Comparison of ENCODE assay signal across 12 cellular contexts in genomic region chr14:34078117-34078743, GRCh38.
A peak's percentile ranks its signal among the peaks of the same experiment; 100 is the strongest.
DNase-seq lines count a peak whose midpoint lies in the region; ATAC-seq, FAIRE-seq and TF ChIP-seq lines count a peak whose summit lies in the region.
"Had no signal": no experiment of that assay in that cellular context is flagged by ENCODE, and none has a peak within 500 bp of the region (broad histone marks: within the 10 kb centered on the region; RNA-seq: fewer than 3 reads in every experiment).

No MANE protein-coding gene starts in this region.

- TF ChIP-seq RAD21 in GM12878 (IDR thresholded peaks at IDR 0.05; ENCODE audit: insufficient read depth, low read depth, low read length) = no peak

- no peak overlapping the region for H2BK12ac ChIP-seq in mesenchymal stem cell (ENCODE audit: low read length in 2 of 2)

- no peak overlapping the region for H3K23ac ChIP-seq in mesenchymal stem cell (ENCODE audit: low read length in 2 of 2)

- H2AFZ ChIP-seq in GM12878 (ENCODE audit: control insufficient read depth, low read depth, low read length) (no peak overlapping the region), mesenchymal stem cell (ENCODE audit: low read depth, low read length) (no peak overlapping the region), neural progenitor cell (replicated peaks) (no peak overlapping the region)

- H3K9ac ChIP-seq in GM12878 (ENCODE audit: control insufficient read depth, insufficient read depth, low read length) = no peak overlapping the region
- H3K9ac ChIP-seq in mesenchymal stem cell (ENCODE audit: low read length) = no peak overlapping the region
- H3K9ac ChIP-seq in neural progenitor cell = no peak overlapping the region

- TF ChIP-seq POLR2A in GM12891 (IDR thresholded peaks at IDR 0.05; ENCODE audit: low read depth, low read length) (no peak), GM12878 (IDR thresholded peaks at IDR 0.05; ENCODE audit: low read depth, low read length) (no peak)

- no peak overlapping the region for H3K18ac ChIP-seq in mesenchymal stem cell (ENCODE audit: low read depth in 1 of 2, low read length in 2 of 2)

- H3K27ac Mint-ChIP-seq in neural progenitor cell = no peak overlapping the region
- no peak overlapping the region for H3K27ac Mint-ChIP-seq in activated CD4-positive, alpha-beta T cell treated with anti-CD3 and anti-CD28 coated beads, Interleukin-2, amount 10 ng/mL, durations not matched to agents 7 days and 5 days

- FAIRE-seq in GM12891 (lab: Jason Lieb, UNC) (no peak), GM12878 (lab: Jason Lieb, UNC) (no peak)
- FAIRE-seq: TTC549 had no signal

- H3K36me3 ChIP-seq in GM12878 (ENCODE audit: control insufficient read depth in 2 of 2, insufficient read depth in 2 of 2, low read length in 1 of 2) = no peaks in the 10 kb centered on the region
- H3K36me3 ChIP-seq in mesenchymal stem cell (ENCODE audit: control insufficient read depth in 1 of 2, insufficient read depth in 2 of 2, low read depth in 1 of 2, low read length in 2 of 2) = no peaks in the 10 kb centered on the region
- H3K36me3 ChIP-seq in neural progenitor cell = no peaks in the 10 kb centered on the region
- H3K36me3 ChIP-seq: gastrocnemius medialis had no signal

- H2BK120ac ChIP-seq in mesenchymal stem cell (ENCODE audit: low read depth, low read length) = no peak overlapping the region

- intact Hi-C loops in GM12878 (cut with micrococcal nuclease; ENCODE audit: unreplicated experiment) = no loop called here

- H3K9me3 Mint-ChIP-seq in neural progenitor cell = no peaks in the 10 kb centered on the region
- peaks cover 1% of the 10 kb centered on the region for H3K9me3 Mint-ChIP-seq in activated CD4-positive, alpha-beta T cell treated with anti-CD3 and anti-CD28 coated beads, Interleukin-2, amount 10 ng/mL, durations not matched to agents 7 days and 5 days

- no peak overlapping the region for H3K4me3 ChIP-seq in GM12878
- no peak overlapping the region for H3K4me3 ChIP-seq in mesenchymal stem cell (ENCODE audit: insufficient read depth in 1 of 2, low read depth in 1 of 2, low read length in 2 of 2)
- no peak overlapping the region for H3K4me3 ChIP-seq in neural progenitor cell
- H3K4me3 ChIP-seq: gastrocnemius medialis had no signal

- DNase-seq in GM12891 (ENCODE audit: insufficient read length, low spot score) (no peak), OCI-M1 (lab: John Stamatoyannopoulos, UW) (peak; percentile 87), GM12878 (ENCODE audit: low read depth, low spot score) (no peak), mesenchymal stem cell (no peak), neural progenitor cell (ENCODE audit: low spot score) (no peak), SHP77 (lab: John Stamatoyannopoulos, UW) (no peak), activated T-cell treated with anti-CD3 and anti-CD28 coated beads for 4 hours (no peak)
- no peak for DNase-seq in activated CD4-positive, alpha-beta T cell treated with anti-CD3 and anti-CD28 coated beads, Interleukin-2, amount 10 ng/mL, durations not matched to agents 7 days and 5 days
- DNase-seq: effector CD4-positive, alpha-beta T cell; gastrocnemius medialis; naive thymus-derived CD8-positive, alpha-beta T cell had no signal

- no peak overlapping the region for H3K27ac ChIP-seq in GM12878 (ENCODE audit: control insufficient read depth, insufficient read depth)
- H3K27ac ChIP-seq in mesenchymal stem cell (ENCODE audit: low read length, poor library complexity, severe bottlenecking) = peak overlapping the region; percentile 69
- no peak overlapping the region for H3K27ac ChIP-seq in neural progenitor cell
- H3K27ac ChIP-seq: gastrocnemius medialis had no signal

- H3K27me3 ChIP-seq in GM12878 (replicated peaks in 1 of 2; ENCODE audit: control insufficient read depth in 2 of 2, insufficient read depth in 2 of 2, low read length in 1 of 2) (no peaks in the 10 kb centered on the region), mesenchymal stem cell (ENCODE audit: control insufficient read depth in 1 of 2, insufficient read depth in 1 of 2, low read length in 2 of 2) (peaks cover 0 to 5% of the 10 kb centered on the region in 2 experiments), neural progenitor cell (no peaks in the 10 kb centered on the region)
- H3K27me3 ChIP-seq: gastrocnemius medialis had no signal

- H2BK5ac ChIP-seq in mesenchymal stem cell (ENCODE audit: low read depth, low read length, poor library complexity, severe bottlenecking) = no peak overlapping the region

- H4K20me1 ChIP-seq in GM12878 (ENCODE audit: control insufficient read depth, insufficient read depth) (no peaks in the 10 kb centered on the region), neural progenitor cell (ENCODE audit: low read depth) (no peaks in the 10 kb centered on the region)

- H3K4me1 Mint-ChIP-seq in neural progenitor cell = peaks cover 23% of the 10 kb centered on the region
- peaks cover 4% of the 10 kb centered on the region for H3K4me1 Mint-ChIP-seq in activated CD4-positive, alpha-beta T cell treated with anti-CD3 and anti-CD28 coated beads, Interleukin-2, amount 10 ng/mL, durations not matched to agents 7 days and 5 days

- H3K14ac ChIP-seq in mesenchymal stem cell (ENCODE audit: low read length in 2 of 2) = no peak overlapping the region

- H4K91ac ChIP-seq in mesenchymal stem cell (ENCODE audit: low read length) = no peak overlapping the region

- no peak overlapping the region for H3K4ac ChIP-seq in mesenchymal stem cell (ENCODE audit: low read depth in 1 of 2, low read length in 2 of 2)

- no peaks in the 10 kb centered on the region for H3K27me3 Mint-ChIP-seq in neural progenitor cell (ENCODE audit: insufficient read depth, low read depth)
- H3K27me3 Mint-ChIP-seq in activated CD4-positive, alpha-beta T cell treated with anti-CD3 and anti-CD28 coated beads, Interleukin-2, amount 10 ng/mL, durations not matched to agents 7 days and 5 days = peaks cover 42% of the 10 kb centered on the region
- H3K27me3 Mint-ChIP-seq: naive thymus-derived CD8-positive, alpha-beta T cell had no signal

- POLR2A ChIA-PET in GM12878 (lab: Charles Lee) = interaction anchor here (1.0 kb wide), 1 partner anchor 33 kb away, joined by 3 read pairs; no protein-coding TSS in a partner anchor
- POLR2A ChIA-PET in activated CD4-positive, alpha-beta T cell treated with anti-CD3 and anti-CD28 coated beads, Interleukin-2, amount 10 ng/mL, durations not matched to agents 7 days and 5 days (lab: Charles Lee) = no interaction called here

- H3F3A ChIP-seq in neural progenitor cell (ENCODE audit: low read depth) = peaks cover 8% of the 10 kb centered on the region

- no peak overlapping the region for H2AK5ac ChIP-seq in mesenchymal stem cell (ENCODE audit: low read length, severe bottlenecking)

- no peaks in the 10 kb centered on the region; the same call in 1 of the 3 replicates for H3K9me3 ChIP-seq in GM12878 (replicated peaks; ENCODE audit: control insufficient read depth, insufficient read depth, low read length)
- H3K9me3 ChIP-seq in mesenchymal stem cell (ENCODE audit: control insufficient read depth, low read length) = no peaks in the 10 kb centered on the region
- no peaks in the 10 kb centered on the region for H3K9me3 ChIP-seq in neural progenitor cell (ENCODE audit: low read depth)
- H3K9me3 ChIP-seq: gastrocnemius medialis had no signal

- H3K79me1 ChIP-seq in mesenchymal stem cell (replicated peaks; ENCODE audit: low read length, poor library complexity, severe bottlenecking) = no peaks in the 10 kb centered on the region

- no peaks in the 10 kb centered on the region for H3K36me3 Mint-ChIP-seq in neural progenitor cell
- H3K36me3 Mint-ChIP-seq in activated CD4-positive, alpha-beta T cell treated with anti-CD3 and anti-CD28 coated beads, Interleukin-2, amount 10 ng/mL, durations not matched to agents 7 days and 5 days (ENCODE audit: low read depth) = no peaks in the 10 kb centered on the region
- H3K36me3 Mint-ChIP-seq: naive thymus-derived CD8-positive, alpha-beta T cell had no signal

- no peak overlapping the region for H2BK15ac ChIP-seq in mesenchymal stem cell (ENCODE audit: low read depth, poor library complexity, severe bottlenecking)

- TF ChIP-seq CTCF in GM12878 (IDR thresholded peaks at IDR 0.05 in 2 of 3, conservative IDR thresholded peaks at IDR 0.05 in 1 of 3; ENCODE audit: control insufficient read depth in 2 of 3, extremely low read depth in 1 of 3, insufficient read depth in 1 of 3, low read depth in 3 of 3, low read length in 3 of 3) (no peak), neural progenitor cell (IDR thresholded peaks at IDR 0.05) (no peak)

- H4K8ac ChIP-seq in mesenchymal stem cell (ENCODE audit: low read length) = no peak overlapping the region

- no peak for TF ChIP-seq EP300 in GM12878 (IDR thresholded peaks at IDR 0.05; ENCODE audit: borderline replicate concordance in 1 of 2, control insufficient read depth in 1 of 2, low read depth in 2 of 2, low read length in 2 of 2)

- SMC1A ChIA-PET in GM12878 (lab: Charles Lee; ENCODE audit: uncharacterized antibody, unreplicated experiment) = interaction anchor here (1.1 to 4.6 kb wide), 4 partner anchors 20 to 113 kb away, joined by 3 to 31 read pairs (median 4); no protein-coding TSS in a partner anchor

- H3K79me2 ChIP-seq in GM12878 (ENCODE audit: control insufficient read depth, insufficient read depth, low read length) = no peaks in the 10 kb centered on the region
- no peaks in the 10 kb centered on the region for H3K79me2 ChIP-seq in neural progenitor cell (ENCODE audit: low read depth)

- BruUV-seq in GM12878 (replicated peaks; lab: Mats Ljungman, UMichigan) = no TSS peak

- in situ Hi-C loops in GM12878 (cut with MboI) = no loop called here

- no peak for ATAC-seq in GM12878
- ATAC-seq: gastrocnemius medialis; naive thymus-derived CD8-positive, alpha-beta T cell had no signal

- peaks cover 20% of the 10 kb centered on the region for H3K4me1 ChIP-seq in GM12878 (ENCODE audit: control insufficient read depth, insufficient read depth, low read length)
- H3K4me1 ChIP-seq in mesenchymal stem cell (ENCODE audit: control insufficient read depth, insufficient read depth, low read depth, low read length) = peaks cover 11% of the 10 kb centered on the region
- peaks cover 26% of the 10 kb centered on the region for H3K4me1 ChIP-seq in neural progenitor cell

- H3K4me2 ChIP-seq in GM12878 (ENCODE audit: control insufficient read depth, insufficient read depth) (no peak overlapping the region), mesenchymal stem cell (ENCODE audit: low read length, poor library complexity, severe bottlenecking) (no peak overlapping the region), neural progenitor cell (no peak overlapping the region)

- no peak overlapping the region for H3K4me3 Mint-ChIP-seq in neural progenitor cell
- H3K4me3 Mint-ChIP-seq in activated CD4-positive, alpha-beta T cell treated with anti-CD3 and anti-CD28 coated beads, Interleukin-2, amount 10 ng/mL, durations not matched to agents 7 days and 5 days = no peak overlapping the region
- H3K4me3 Mint-ChIP-seq: naive thymus-derived CD8-positive, alpha-beta T cell had no signal

- WGBS in GM12878 (ENCODE audit: insufficient coverage, insufficient replicate concordance, low lambda C conversion rate, missing lambda C conversion rate) = 29% methylated on average over 12 of the region's 12 CpGs
- WGBS in mesenchymal stem cell = 83% methylated on average over 12 of the region's 12 CpGs

- CTCF ChIA-PET in GM12878 (lab: Yijun Ruan, JAX) = no interaction called here
- CTCF ChIA-PET in activated CD4-positive, alpha-beta T cell treated with anti-CD3 and anti-CD28 coated beads, Interleukin-2, amount 10 ng/mL, durations not matched to agents 7 days and 5 days (lab: Charles Lee) = no interaction called here

- RAD21 ChIA-PET in GM12878 (lab: Charles Lee; ENCODE audit: unreplicated experiment) = interaction anchor here (0.9 kb wide), 1 partner anchor 109 kb away, joined by 3 read pairs; no protein-coding TSS in a partner anchor
